19 cellular contexts compared by ENCODE assay signal in genomic region chr10:8513155-8514147, GRCh38.
DNase-seq lines count a peak whose midpoint lies in the region; ATAC-seq and TF ChIP-seq lines count a peak whose summit lies in the region.
"Had no signal": no experiment of that assay in that cellular context is flagged by ENCODE, and none has a peak within 500 bp of the region (broad histone marks: within the 10 kb centered on the region; RNA-seq: fewer than 3 reads in every experiment).

No MANE protein-coding gene starts in this region.

- ATAC-seq in GM23338 (peak; percentile 67), WTC11 (peak; percentile 89)
- ATAC-seq: A549, GM12878 had no signal

- no peaks in the 10 kb centered on the region for H3K9me3 ChIP-seq in A673 (ENCODE audit: low read depth, low read length, poor library complexity, severe bottlenecking)
- H3K9me3 ChIP-seq: A549, Caco-2, MG63, Peyer's patch had no signal

- H3F3A ChIP-seq in GM23338 (replicated peaks; ENCODE audit: low read depth): no peaks in the 10 kb centered on the region

- BruUV-seq in A673 (replicated peaks; lab: Mats Ljungman, UMichigan): no TSS peak

- H3K27me3 Mint-ChIP-seq in GM23338 (ENCODE audit: insufficient read depth, low read depth, poor library complexity) (peaks cover 6% of the 10 kb centered on the region), WTC11 (ENCODE audit: low read depth) (no peaks in the 10 kb centered on the region)

- H3K79me2 ChIP-seq in GM23338 (replicated peaks; ENCODE audit: insufficient read depth): no peaks in the 10 kb centered on the region

- no peaks in the 10 kb centered on the region for H3K27me3 ChIP-seq in A673 (replicated peaks; ENCODE audit: insufficient read depth, low read depth, low read length, poor library complexity)
- H3K27me3 ChIP-seq in GM23338 (ENCODE audit: insufficient read depth): no peaks in the 10 kb centered on the region
- H3K27me3 ChIP-seq: MG63, Peyer's patch had no signal

- no peaks in the 10 kb centered on the region for H3K36me3 ChIP-seq in A673 (ENCODE audit: insufficient read depth, low read length, poor library complexity, severe bottlenecking)
- no peaks in the 10 kb centered on the region for H3K36me3 ChIP-seq in GM23338 (ENCODE audit: insufficient read depth)
- H3K36me3 ChIP-seq: MG63, Peyer's patch had no signal

- peak; percentile 69 for DNase-seq in A673 (ENCODE audit: low spot score)
- peak; percentile 67 for DNase-seq in GM23338 (ENCODE audit: low spot score)
- peak; percentile 74 for DNase-seq in WTC11 (ENCODE audit: low spot score)
- peak; percentile 77 for DNase-seq in islet precursor cell
- DNase-seq in NCI-H345 (lab: John Stamatoyannopoulos, UW): no peak
- DNase-seq in cerebellar cortex (ENCODE audit: low spot score): no peak
- no peak for DNase-seq in pons (ENCODE audit: low spot score)
- no peak for DNase-seq in HPDE6-E6E7 (ENCODE audit: extremely low spot score)
- DNase-seq: MG63, NCI-H1092 treated with DMSO at 0.1 percent for 48 hours, NCI-H1694, NCI-H82, Peyer's patch, SHP77 had no signal

- H3K36me3 Mint-ChIP-seq in GM23338 (ENCODE audit: low read depth): no peaks in the 10 kb centered on the region
- H3K36me3 Mint-ChIP-seq in WTC11: no peaks in the 10 kb centered on the region

- TF ChIP-seq CTCF in A673 (conservative IDR thresholded peaks at IDR 0.05; ENCODE audit: low read depth, low read length) (no peak; the same call in 1 of the 2 replicates), GM23338 (conservative IDR thresholded peaks at IDR 0.05; ENCODE audit: low read depth in 2 of 2) (peak; percentile 37 to 73; a peak in 3 of 4 replicates), WTC11 (IDR thresholded peaks at IDR 0.05) (peak; percentile 24; the same call in 1 of the 2 replicates)

- peaks cover 42% of the 10 kb centered on the region for H3K4me1 Mint-ChIP-seq in GM23338
- H3K4me1 Mint-ChIP-seq in WTC11: peaks cover 30% of the 10 kb centered on the region

- H4K20me1 ChIP-seq in GM23338 (replicated peaks; ENCODE audit: insufficient read depth): no peaks in the 10 kb centered on the region

- H3K4me3 Mint-ChIP-seq in GM23338: no peak overlapping the region
- no peak overlapping the region for H3K4me3 Mint-ChIP-seq in WTC11

- H3K27ac ChIP-seq in A673 (ENCODE audit: low read depth, low read length, poor library complexity, severe bottlenecking) (peak overlapping the region; percentile 86), GM23338 (ENCODE audit: low read depth) (no peak overlapping the region)
- H3K27ac ChIP-seq: A549, HL-60, KMS-11, Peyer's patch had no signal

- intact Hi-C loops in A673 (cut with micrococcal nuclease; ENCODE audit: unreplicated experiment): loop anchor here (10.0 kb wide), 1 partner anchor 989 kb away; no protein-coding TSS in a partner anchor

- H3K27ac Mint-ChIP-seq in GM23338 (no peak overlapping the region), WTC11 (no peak overlapping the region)

- no peaks in the 10 kb centered on the region; the same call in 1 of the 2 replicates for H3K9me2 ChIP-seq in GM23338 (ENCODE audit: insufficient read depth)

- H3K4me3 ChIP-seq in A673 (ENCODE audit: low read depth, low read length, poor library complexity, severe bottlenecking) (no peak overlapping the region), GM23338 (no peak overlapping the region)
- H3K4me3 ChIP-seq: A549, GM12878, MG63, Peyer's patch had no signal

- POLR2A ChIA-PET in A673 (lab: Charles Lee; ENCODE audit: low non-redundant PET): interaction anchor here (0.6 kb wide), 3 partner anchors 14 to 843 kb away, joined by 3 to 11 read pairs (median 3); no protein-coding TSS in a partner anchor
- POLR2A ChIA-PET in WTC11 (lab: Charles Lee): interaction anchor here (0.5 kb wide), 1 partner anchor 113 kb away, joined by 3 read pairs; no protein-coding TSS in a partner anchor

- no peaks in the 10 kb centered on the region for H3K9me3 Mint-ChIP-seq in GM23338
- H3K9me3 Mint-ChIP-seq in WTC11: no peaks in the 10 kb centered on the region; the same call in 1 of the 2 replicates

- peaks cover 26% of the 10 kb centered on the region for H3K4me1 ChIP-seq in A673 (ENCODE audit: insufficient read depth, low read length, poor library complexity, severe bottlenecking)
- peaks cover 37% of the 10 kb centered on the region for H3K4me1 ChIP-seq in GM23338 (ENCODE audit: insufficient read depth)
- H3K4me1 ChIP-seq: A549, Peyer's patch had no signal

- CTCF ChIA-PET in A673 (lab: Charles Lee): interaction anchor here (0.6 to 0.9 kb wide), 2 partner anchors 216 to 988 kb away, joined by 3 read pairs; no protein-coding TSS in a partner anchor
- CTCF ChIA-PET in WTC11 (lab: Charles Lee): interaction anchor here (0.6 to 3.1 kb wide), 18 partner anchors 11 to 988 kb away, joined by 3 to 28 read pairs (median 3); no protein-coding TSS in a partner anchor

- no peak overlapping the region for H3K4me2 ChIP-seq in GM23338
- H3K4me2 ChIP-seq: A549, KMS-11 had no signal

- no peak overlapping the region for H2AFZ ChIP-seq in GM23338

TF ChIP-seq in GM23338, 12 proteins besides CTCF, POLR2A, EP300 and RAD21 (continues in another document):
- no peak for TF ChIP-seq JUNB (IDR thresholded peaks at IDR 0.05; ENCODE audit: unreplicated experiment)
- no peak for TF ChIP-seq CREB1 (CRISPR knock-in tag; IDR thresholded peaks at IDR 0.05; ENCODE audit: low read depth)
- TF ChIP-seq ETS1 (IDR thresholded peaks at IDR 0.05): no peak
- TF ChIP-seq ZNF331 (CRISPR knock-in tag; IDR thresholded peaks at IDR 0.05; ENCODE audit: low read depth): no peak
- no peak for TF ChIP-seq NANOG (IDR thresholded peaks at IDR 0.05; ENCODE audit: borderline replicate concordance)

TF ChIP-seq in WTC11, 78 proteins besides CTCF, POLR2A, EP300 and RAD21:
- TF ChIP-seq MYBL2 (CRISPR knock-in tag; IDR thresholded peaks at IDR 0.05) (no peak), ZNF512 (CRISPR knock-in tag; IDR thresholded peaks at IDR 0.05; ENCODE audit: borderline replicate concordance) (0 out of 2 replicates have a peak, but pooled peaks have one; percentile 57)

Comparison
In these comparisons a context has a peak if more than half of its experiments do, and no peak if none do; other contexts are left out.
1. DNase-seq: peak in A673 (single experiment), GM23338 (single experiment), WTC11 (single experiment) and islet precursor cell (single experiment); none in NCI-H345 (single experiment), cerebellar cortex (single experiment), pons (single experiment) and HPDE6-E6E7 (single experiment).